Comparison of ENCODE assay signal across 8 cellular contexts in the genomic region with DNA sequence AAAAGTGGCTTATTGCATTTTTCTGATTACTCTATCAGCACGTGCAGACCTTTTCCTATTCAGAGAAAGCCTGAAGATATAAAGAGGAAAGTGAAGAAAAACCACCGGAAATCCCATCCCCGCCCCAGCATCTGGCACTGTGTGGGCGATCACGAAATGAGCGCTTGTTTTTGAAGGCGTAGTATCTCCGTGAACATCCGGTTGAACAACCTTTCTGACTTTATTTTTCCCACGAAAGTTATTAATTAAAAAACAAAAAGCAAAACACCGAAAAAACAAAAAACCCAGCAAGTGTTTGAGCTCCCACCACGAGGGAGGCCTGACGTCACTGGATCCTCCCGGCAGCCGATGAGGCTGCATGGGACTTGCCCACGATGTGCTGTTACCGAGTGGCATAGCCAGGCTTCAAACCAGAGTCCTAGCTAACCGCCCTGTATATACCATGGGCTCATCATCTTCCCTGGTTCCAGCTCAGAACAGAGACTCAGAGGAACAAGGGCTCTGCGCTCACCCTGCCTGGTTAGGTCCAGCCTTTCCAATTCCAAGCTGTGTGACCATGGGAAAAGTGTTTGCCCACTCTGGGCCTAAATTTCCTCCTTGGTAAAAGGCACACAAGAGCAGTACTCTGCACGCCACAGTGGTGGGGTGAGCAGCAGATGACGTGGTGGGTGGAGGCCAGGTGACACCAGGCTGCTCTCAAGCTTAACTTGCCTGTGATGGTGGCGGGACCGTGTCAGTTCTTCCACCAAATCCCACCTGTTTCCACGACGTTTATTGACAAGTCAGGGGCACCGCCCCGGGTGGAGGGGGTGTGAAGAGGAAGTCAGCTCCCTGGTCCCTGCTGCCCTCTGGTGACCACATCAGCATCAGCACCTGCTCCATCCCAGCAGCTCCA. TPM values are rescaled to one million over a fixed set of nuclear protein-coding genes. Genes with fewer than 3 reads are reported as not detected.
DNase-seq lines count a peak whose midpoint lies in the region; ATAC-seq and TF ChIP-seq lines count a peak whose summit lies in the region.

No MANE protein-coding gene starts in this region.

- H3K27ac ChIP-seq in neuronal stem cell (replicated peaks; ENCODE audit: low read length) (no peak overlapping the region), stomach smooth muscle (ENCODE audit: low read length) (no peak overlapping the region)

- peaks cover 26% of the 10 kb centered on the region for H3K4me1 Mint-ChIP-seq in activated T-helper 17 cell treated with anti-CD3 and anti-CD28 coated beads, Interleukin-2, amount 50 U/mL, for 72 hours

- H2AFZ ChIP-seq in neuronal stem cell (ENCODE audit: low read length) = no peak overlapping the region

- no peak overlapping the region for H3K23ac ChIP-seq in neuronal stem cell (ENCODE audit: low read depth, low read length, poor library complexity)

- H2BK120ac ChIP-seq in neuronal stem cell (ENCODE audit: low read depth, low read length) = no peak overlapping the region

- H3K14ac ChIP-seq in neuronal stem cell (ENCODE audit: low read length) = no peak overlapping the region

- peaks cover 3% of the 10 kb centered on the region for H3K9me3 Mint-ChIP-seq in activated T-helper 17 cell treated with anti-CD3 and anti-CD28 coated beads, Interleukin-2, amount 50 U/mL, for 72 hours

- H3K36me3 ChIP-seq in neuronal stem cell (replicated peaks in 1 of 2; ENCODE audit: control insufficient read depth in 2 of 2, insufficient read depth in 2 of 2, low read length in 2 of 2) (peaks cover 0 to 2% of the 10 kb centered on the region in 2 donors), stomach smooth muscle (ENCODE audit: control insufficient read depth in 2 of 2, insufficient read depth in 2 of 2, low read length in 2 of 2) (peaks cover 7 to 16% of the 10 kb centered on the region in 2 donors)

- DNase-seq in COLO829 (ENCODE audit: low spot score) (peak; percentile 78), RKO (ENCODE audit: low spot score) (peak; percentile 58), fibroblast of the aortic adventitia (ENCODE audit: low read depth) (peak; percentile 73), neuronal stem cell (ENCODE audit: low spot score) (peak; percentile 56)

- H3K9me3 ChIP-seq in neuronal stem cell (replicated peaks in 1 of 2; ENCODE audit: control insufficient read depth in 2 of 2, insufficient read depth in 1 of 2, low read depth in 1 of 2, low read length in 2 of 2) (no peaks in the 10 kb centered on the region), stomach smooth muscle (ENCODE audit: control insufficient read depth in 2 of 2, low read length in 2 of 2) (peaks cover 0 to 4% of the 10 kb centered on the region in 2 donors)

- no peak overlapping the region for H2BK12ac ChIP-seq in neuronal stem cell (ENCODE audit: low read length)

- H3K4me3 Mint-ChIP-seq in activated T-helper 17 cell treated with anti-CD3 and anti-CD28 coated beads, Interleukin-2, amount 50 U/mL, for 72 hours = peak overlapping the region; percentile 77

- H3K27me3 ChIP-seq in neuronal stem cell (ENCODE audit: control insufficient read depth in 3 of 3, insufficient read depth in 3 of 3, low read depth in 1 of 3, low read length in 3 of 3) (no peaks in the 10 kb centered on the region), stomach smooth muscle (ENCODE audit: control insufficient read depth in 1 of 2, insufficient read depth in 2 of 2, low read length in 2 of 2) (no peaks in the 10 kb centered on the region)

- H3K4ac ChIP-seq in neuronal stem cell (ENCODE audit: low read length) = no peak overlapping the region

- H3K9ac ChIP-seq in neuronal stem cell (ENCODE audit: low read depth, low read length, poor library complexity) (no peak overlapping the region), stomach smooth muscle (ENCODE audit: low read length in 2 of 2) (peak overlapping the region in 1 of 2 donors; percentile 58)

- no peaks in the 10 kb centered on the region for H3K27me3 Mint-ChIP-seq in activated T-helper 17 cell treated with anti-CD3 and anti-CD28 coated beads, Interleukin-2, amount 50 U/mL, for 72 hours

- no peak overlapping the region for H3K4me2 ChIP-seq in neuronal stem cell (ENCODE audit: insufficient read depth, low read length, poor library complexity, severe bottlenecking)

- H2AK5ac ChIP-seq in neuronal stem cell (ENCODE audit: low read depth, low read length) = no peak overlapping the region

- peak overlapping the region; percentile 73 for H4K8ac ChIP-seq in neuronal stem cell (ENCODE audit: low read depth, low read length)

- H3K27ac Mint-ChIP-seq in activated T-helper 17 cell treated with anti-CD3 and anti-CD28 coated beads, Interleukin-2, amount 50 U/mL, for 72 hours = peak overlapping the region; percentile 94

- ATAC-seq in GM19455 (IDR thresholded peaks at IDR 0.05; ENCODE audit: unreplicated experiment) (peak; percentile 50), HG03565 (IDR thresholded peaks at IDR 0.05; ENCODE audit: unreplicated experiment) (peak; percentile 40)
- peak; percentile 82 for ATAC-seq in activated T-helper 17 cell treated with anti-CD3 and anti-CD28 coated beads, Interleukin-2, amount 50 U/mL, for 72 hours (replicated peaks)

- H3K79me1 ChIP-seq in neuronal stem cell (ENCODE audit: low read depth, low read length) = no peaks in the 10 kb centered on the region

- H3K18ac ChIP-seq in neuronal stem cell (ENCODE audit: low read length) = no peak overlapping the region

- peak; percentile 88 for TF ChIP-seq CTCF in fibroblast of the aortic adventitia (IDR thresholded peaks at IDR 0.05; ENCODE audit: insufficient read depth, low read length)

- H3K36me3 Mint-ChIP-seq in activated T-helper 17 cell treated with anti-CD3 and anti-CD28 coated beads, Interleukin-2, amount 50 U/mL, for 72 hours (ENCODE audit: low read depth) = peaks cover 31% of the 10 kb centered on the region

- no CpG with 5 or more reads among the region's 27 CpGs for WGBS in neuronal stem cell (ENCODE audit: extremely low coverage in 2 of 2, insufficient read length in 2 of 2, insufficient replicate concordance in 1 of 2), 2 donors

- H2BK5ac ChIP-seq in neuronal stem cell (ENCODE audit: low read length) = no peak overlapping the region

- H3K4me3 ChIP-seq in fibroblast of the aortic adventitia (ENCODE audit: low read depth, low read length) (no peak overlapping the region), neuronal stem cell (ENCODE audit: low read length in 2 of 2) (no peak overlapping the region), stomach smooth muscle (ENCODE audit: low read length in 2 of 2) (peak overlapping the region; percentile 67 to 71)

- H2BK15ac ChIP-seq in neuronal stem cell (ENCODE audit: low read length) = no peak overlapping the region

- H4K91ac ChIP-seq in neuronal stem cell (ENCODE audit: low read depth, low read length, poor library complexity) = no peak overlapping the region

- H3K4me1 ChIP-seq in neuronal stem cell (ENCODE audit: control insufficient read depth in 2 of 2, insufficient read depth in 1 of 2, low read depth in 1 of 2, low read length in 2 of 2) (peaks cover 0 to 2% of the 10 kb centered on the region in 2 donors), stomach smooth muscle (ENCODE audit: control insufficient read depth, insufficient read depth, low read length) (peaks cover 14% of the 10 kb centered on the region)

RNA-seq across cellular contexts. Expression of gene IL21R, which starts 34.3 kb away (rescaled TPM):
- total RNA-seq in activated T-helper 17 cell treated with anti-CD3 and anti-CD28 coated beads, Interleukin-2, amount 50 U/mL, for 72 hours = 10 to 100 TPM; 41.8 to 53.6 TPM
- 0.54 TPM in 1 of 2 replicates, not detected in the other for total RNA-seq in fibroblast of the aortic adventitia (ENCODE audit: low replicate concordance)
- 0.13 TPM for polyA plus RNA-seq in neuronal stem cell (2013, experiment 1 of 2)
- polyA plus RNA-seq in neuronal stem cell (2013, experiment 2 of 2) = 0.14 TPM

RNA-seq across cellular contexts. Expression of gene IL4R, which starts 53.9 kb away (rescaled TPM):
- total RNA-seq in activated T-helper 17 cell treated with anti-CD3 and anti-CD28 coated beads, Interleukin-2, amount 50 U/mL, for 72 hours = 100 to 1,000 TPM; 163 to 216 TPM
- 25.6 and 82.3 TPM in 2 replicates for total RNA-seq in fibroblast of the aortic adventitia (ENCODE audit: low replicate concordance)
- 9.3 TPM for polyA plus RNA-seq in neuronal stem cell (2013, experiment 1 of 2)
- 9.2 TPM for polyA plus RNA-seq in neuronal stem cell (2013, experiment 2 of 2)

Comparison
In these comparisons a context has a peak if more than half of its experiments do, and no peak if none do; other contexts are left out.
1. H3K4me3 ChIP-seq: peak in stomach smooth muscle (2 of 2); none in fibroblast of the aortic adventitia (single experiment) and neuronal stem cell (0 of 2).
2. RNA of gene IL21R, which starts 34.3 kb away (total RNA-seq): 41.8 to 53.6 TPM in activated T-helper 17 cell treated with anti-CD3 and anti-CD28 coated beads, Interleukin-2, amount 50 U/mL, for 72 hours; 0.54 TPM in fibroblast of the aortic adventitia; every median in the first group is over 10 times any median in the second.
3. Peak in every context shown above with its lines, with median percentiles within 50 percentile points of each other: DNase-seq and ATAC-seq.